Comparison of ENCODE assay signal across 8 cellular contexts in the genomic region with DNA sequence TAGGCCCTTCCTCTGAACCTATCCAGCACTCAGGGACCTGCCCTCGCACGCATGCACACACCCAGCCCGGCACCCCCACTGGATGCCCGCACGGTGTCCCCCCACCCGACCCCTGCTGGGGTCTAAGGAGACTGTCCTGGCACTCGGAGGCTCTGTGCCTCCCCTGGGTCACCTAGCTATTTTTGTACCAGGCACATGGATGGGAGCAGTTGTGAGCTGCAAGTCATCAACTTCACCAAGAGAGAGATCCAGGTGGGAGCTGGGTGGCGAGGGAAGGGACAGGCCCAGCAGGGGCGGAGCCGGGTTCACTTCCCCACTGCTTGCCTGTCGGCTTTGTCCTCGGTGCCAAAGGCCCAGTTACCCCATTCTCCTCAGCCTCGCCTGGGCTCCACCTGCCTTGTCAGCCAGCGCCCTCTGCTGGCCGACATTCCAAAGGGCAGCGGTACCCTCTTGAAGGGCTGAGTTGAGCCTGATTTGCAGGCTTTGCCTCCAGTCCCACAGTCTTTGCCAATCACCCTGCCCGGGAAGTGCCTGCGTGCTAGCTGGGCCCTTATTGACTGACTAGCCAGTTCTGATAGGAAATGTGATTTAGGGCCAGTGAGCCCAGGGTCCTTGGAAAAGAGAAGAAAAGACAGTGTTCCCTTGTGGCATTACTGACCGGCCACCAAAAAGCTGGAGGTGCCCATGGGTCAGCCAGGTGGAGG. TPM values are rescaled to one million over a fixed set of nuclear protein-coding genes. Genes with fewer than 3 reads are reported as not detected.
A peak's percentile ranks its signal among the peaks of the same experiment; 100 is the strongest.
DNase-seq lines count a peak whose midpoint lies in the region; ATAC-seq and TF ChIP-seq lines count a peak whose summit lies in the region.

No MANE protein-coding gene starts in this region.

- H3K36me3 ChIP-seq in colonic mucosa (no peaks in the 10 kb centered on the region), right lobe of liver (no peaks in the 10 kb centered on the region)

- no peak overlapping the region for H3K27ac Mint-ChIP-seq in CD4-positive, alpha-beta T cell

- H3K36me3 Mint-ChIP-seq in CD4-positive, alpha-beta T cell (ENCODE audit: low read depth): no peaks in the 10 kb centered on the region

- H3K27me3 Mint-ChIP-seq in CD4-positive, alpha-beta T cell: no peaks in the 10 kb centered on the region

- H3K4me3 ChIP-seq in colonic mucosa (no peak overlapping the region), right lobe of liver (no peak overlapping the region)

- POLR2A ChIA-PET in CD4-positive, alpha-beta T cell (lab: Charles Lee): interaction anchor here (0.9 to 1.0 kb wide), 2 partner anchors 14 to 81 kb away, joined by 3 to 4 read pairs; partner anchors contain the start of gene SLC20A1

- H3K9me3 Mint-ChIP-seq in CD4-positive, alpha-beta T cell: no peaks in the 10 kb centered on the region

- CTCF ChIA-PET in CD4-positive, alpha-beta T cell (lab: Charles Lee): interaction anchor here (0.5 to 7.6 kb wide), 15 partner anchors 16 to 247 kb away, joined by 3 to 60 read pairs (median 4); partner anchors contain the start of gene SLC20A1

- peak; percentile 99 for ATAC-seq in CD4-positive, alpha-beta T cell (ENCODE audit: poor library complexity)
- peak; percentile 52 for ATAC-seq in GM19438 (IDR thresholded peaks at IDR 0.05; ENCODE audit: low read depth, unreplicated experiment)
- peak; percentile 62 for ATAC-seq in HG03469 (IDR thresholded peaks at IDR 0.05; ENCODE audit: unreplicated experiment)
- peak; percentile 92 to 96 (median 94) for ATAC-seq in right lobe of liver

- WGBS in right lobe of liver (ENCODE audit: insufficient coverage, low coverage, low lambda C conversion rate, missing lambda C conversion rate): 13% methylated on average over 3 of the region's 19 CpGs

- no peak overlapping the region for H3K9ac ChIP-seq in colonic mucosa (ENCODE audit: low read depth in 2 of 2, low read length in 2 of 2)

- intact Hi-C loops in CD4-positive, alpha-beta T cell (cut with DNase I, micrococcal nuclease): loop anchor here (1.0 to 2.0 kb wide), 4 partner anchors 36 to 246 kb away; no protein-coding TSS in a partner anchor
- intact Hi-C loops in colonic mucosa (cut with DNase I): loop anchor here (2.0 kb wide), 1 partner anchor 126 kb away; no protein-coding TSS in a partner anchor
- intact Hi-C loops in right lobe of liver (cut with DNase I): loop anchor here (10.0 kb wide), 2 partner anchors 92 to 102 kb away; no protein-coding TSS in a partner anchor

- H3K4me3 Mint-ChIP-seq in CD4-positive, alpha-beta T cell: no peak overlapping the region

- no peaks in the 10 kb centered on the region for H3K27me3 ChIP-seq in CD4-positive, alpha-beta T cell (ENCODE audit: control insufficient read depth, insufficient read depth, low read length)
- no peaks in the 10 kb centered on the region for H3K27me3 ChIP-seq in colonic mucosa
- no peaks in the 10 kb centered on the region for H3K27me3 ChIP-seq in right lobe of liver

- H3K27ac ChIP-seq in CD4-positive, alpha-beta T cell (ENCODE audit: low read depth, low read length): no peak overlapping the region
- H3K27ac ChIP-seq in colonic mucosa: no peak overlapping the region
- no peak overlapping the region for H3K27ac ChIP-seq in right lobe of liver

- no peak for TF ChIP-seq POLR2A in right lobe of liver (IDR thresholded peaks at IDR 0.05)

- no peaks in the 10 kb centered on the region for H3K4me1 ChIP-seq in colonic mucosa
- no peaks in the 10 kb centered on the region for H3K4me1 ChIP-seq in right lobe of liver

- DNase-seq in CD4-positive, alpha-beta T cell: peak; percentile 76 to 88 (median 84)
- DNase-seq in NCI-H526 (lab: John Stamatoyannopoulos, UW) (peak; percentile 73 to 95), colonic mucosa (peak; percentile 91), right lobe of liver (peak; percentile 91 to 93 (median 93))
- DNase-seq in activated CD4-positive, alpha-beta T cell treated with anti-CD3 and anti-CD28 coated beads for 48 hours: peak; percentile 93
- peak; percentile 74 to 86 (median 78) for DNase-seq in stimulated activated CD4-positive, alpha-beta T cell treated with anti-CD3 and anti-CD28 coated beads, TNF-alpha, amount 100 ng/mL, for 24 hours (ENCODE audit: low read depth in 3 of 3)

- peaks cover 4% of the 10 kb centered on the region for H3K4me1 Mint-ChIP-seq in CD4-positive, alpha-beta T cell (ENCODE audit: low read depth)

- no peaks in the 10 kb centered on the region for H3K9me3 ChIP-seq in CD4-positive, alpha-beta T cell (ENCODE audit: control insufficient read depth, low read length)
- no peaks in the 10 kb centered on the region for H3K9me3 ChIP-seq in colonic mucosa
- H3K9me3 ChIP-seq in right lobe of liver: no peaks in the 10 kb centered on the region

- TF ChIP-seq CTCF in CD4-positive, alpha-beta T cell (IDR thresholded peaks at IDR 0.05): peak; percentile 97
- TF ChIP-seq CTCF in colonic mucosa (IDR thresholded peaks at IDR 0.05) (peak; percentile 94), right lobe of liver (IDR thresholded peaks at IDR 0.05) (peak; percentile 97 to 99 (median 99))

RNA-seq across cellular contexts. Expression of gene NT5DC4, which starts 5.8 kb away (rescaled TPM):
- not detected for total RNA-seq in CD4-positive, alpha-beta T cell
- total RNA-seq in colonic mucosa (not detected), right lobe of liver (not detected)

RNA-seq across cellular contexts. Expression of gene CKAP2L, which starts 37.8 kb away (rescaled TPM):
- under 1 TPM; 0.08 to 0.50 TPM for total RNA-seq in CD4-positive, alpha-beta T cell
- total RNA-seq in colonic mucosa: 10 to 100 TPM in 1 of 2 donors, 1 to 10 TPM in 1; 6.4 to 13.5 TPM
- 1 to 10 TPM in 2 of 6 experiments, under 1 TPM in 4; 0.20 to 1.4 (median 0.66) TPM for total RNA-seq in right lobe of liver

RNA-seq across cellular contexts. Expression of gene IL1A, which starts 57.7 kb away (rescaled TPM):
- total RNA-seq in CD4-positive, alpha-beta T cell: not detected
- total RNA-seq in colonic mucosa (under 1 TPM in 1 of 2 donors, not detected in 1; 0.45 TPM), right lobe of liver (not detected)
